Comparison of ENCODE assay signal across 14 cellular contexts in the genomic region with DNA sequence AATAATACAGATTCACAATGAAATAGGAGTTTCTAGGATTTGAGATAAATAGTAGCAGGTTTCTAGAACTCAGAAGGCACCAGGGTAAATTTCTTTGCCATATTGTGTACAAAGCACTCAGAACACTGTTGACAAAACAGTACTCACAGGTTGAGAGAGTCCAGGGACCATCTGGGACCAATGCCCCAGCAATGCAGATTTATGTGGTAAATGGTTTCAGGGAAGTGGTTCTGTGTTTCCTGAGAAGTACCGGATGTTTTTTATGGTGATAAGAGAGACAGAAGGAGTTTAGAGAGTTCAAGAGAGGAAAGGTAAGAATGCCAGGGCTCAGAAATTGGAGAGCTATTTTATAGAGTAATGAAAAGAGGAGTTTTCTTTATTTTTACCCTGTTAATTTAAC. TPM values are rescaled to one million over a fixed set of nuclear protein-coding genes. Genes with fewer than 3 reads are reported as not detected.
DNase-seq lines count a peak whose midpoint lies in the region; ATAC-seq and TF ChIP-seq lines count a peak whose summit lies in the region.
"Had no signal": no experiment of that assay in that cellular context is flagged by ENCODE, and none has a peak within 500 bp of the region (broad histone marks: within the 10 kb centered on the region; RNA-seq: fewer than 3 reads in every experiment).

No MANE protein-coding gene starts in this region.

- DNase-seq in activated CD4-positive, alpha-beta T cell treated with anti-CD3 and anti-CD28 coated beads, Interleukin-2, amount 10 ng/mL, durations not matched to agents 24 days and 14 days: peak; percentile 84
- no peak for DNase-seq in activated CD4-positive, alpha-beta T cell treated with anti-CD3 and anti-CD28 coated beads for 1 hour
- no peak for DNase-seq in activated B cell treated with CpG ODN at 0.5 μM for 24 hours
- no peak for DNase-seq in naive B cell
- DNase-seq in caudate nucleus (lab: John Stamatoyannopoulos, UW): no peak
- DNase-seq in NCI-H524 treated with DMSO at 0.1 percent for 48 hours (lab: John Stamatoyannopoulos, UW): no peak
- DNase-seq: effector CD4-positive, alpha-beta T cell; gastrocnemius medialis; NCI-H446 treated with DMSO at 0.1 percent for 48 hours had no signal

- peaks cover 9% of the 10 kb centered on the region for H3K9me3 Mint-ChIP-seq in activated CD4-positive, alpha-beta T cell treated with anti-CD3 and anti-CD28 coated beads, Interleukin-2, amount 10 ng/mL, durations not matched to agents 24 days and 14 days
- no peaks in the 10 kb centered on the region for H3K9me3 Mint-ChIP-seq in activated B cell treated with CpG ODN at 0.5 μM for 24 hours
- no peaks in the 10 kb centered on the region for H3K9me3 Mint-ChIP-seq in naive B cell

- peak overlapping the region; percentile 75 for H3K27ac Mint-ChIP-seq in activated CD4-positive, alpha-beta T cell treated with anti-CD3 and anti-CD28 coated beads, Interleukin-2, amount 10 ng/mL, durations not matched to agents 24 days and 14 days
- H3K27ac Mint-ChIP-seq in activated B cell treated with CpG ODN at 0.5 μM for 24 hours: peak overlapping the region; percentile 46
- H3K27ac Mint-ChIP-seq in naive B cell: peak overlapping the region in 5 of 6 donors; percentile 12 to 88 (median 79)

- H3K36me3 ChIP-seq in Loucy (ENCODE audit: insufficient read depth, low read length): no peaks in the 10 kb centered on the region
- H3K36me3 ChIP-seq: ascending aorta, gastrocnemius medialis had no signal

- H3K9ac ChIP-seq in Loucy (ENCODE audit: low read depth, low read length, poor library complexity, severe bottlenecking): no peak overlapping the region

- no peak overlapping the region for H3K4me3 ChIP-seq in Loucy (ENCODE audit: low read length, poor library complexity, severe bottlenecking)
- H3K4me3 ChIP-seq: ascending aorta, gastrocnemius medialis, smooth muscle cell had no signal

- peaks cover 15% of the 10 kb centered on the region for H3K4me1 ChIP-seq in Loucy (ENCODE audit: insufficient read depth, low read length, poor library complexity, severe bottlenecking)
- H3K4me1 ChIP-seq: gastrocnemius medialis had no signal

- peaks cover 53% of the 10 kb centered on the region for H3K4me1 Mint-ChIP-seq in activated CD4-positive, alpha-beta T cell treated with anti-CD3 and anti-CD28 coated beads, Interleukin-2, amount 10 ng/mL, durations not matched to agents 24 days and 14 days
- H3K4me1 Mint-ChIP-seq in activated B cell treated with CpG ODN at 0.5 μM for 24 hours: peaks cover 38% of the 10 kb centered on the region
- peaks cover 26 to 48% (median 36%) of the 10 kb centered on the region in 3 donors for H3K4me1 Mint-ChIP-seq in naive B cell

- H3K4me3 Mint-ChIP-seq in activated CD4-positive, alpha-beta T cell treated with anti-CD3 and anti-CD28 coated beads, Interleukin-2, amount 10 ng/mL, durations not matched to agents 24 days and 14 days: peak overlapping the region; percentile 58
- H3K4me3 Mint-ChIP-seq in activated B cell treated with CpG ODN at 0.5 μM for 24 hours (peak overlapping the region; percentile 5), naive B cell (peak overlapping the region; percentile 12 to 76 (median 62))

- H3K4me2 ChIP-seq in Loucy (ENCODE audit: low read depth, low read length, poor library complexity, severe bottlenecking): peak overlapping the region; percentile 37
- H3K4me2 ChIP-seq: smooth muscle cell had no signal

- intact Hi-C loops in activated CD4-positive, alpha-beta T cell treated with anti-CD3 and anti-CD28 coated beads, Interleukin-2, amount 10 ng/mL, durations not matched to agents 24 days and 14 days (cut with micrococcal nuclease): loop anchor here (2.0 to 10.0 kb wide), 2 partner anchors 14 to 236 kb away; no protein-coding TSS in a partner anchor
- intact Hi-C loops in activated B cell treated with CpG ODN at 0.5 μM for 24 hours (cut with micrococcal nuclease): loop anchor here (5.0 kb wide), 1 partner anchor 39 kb away; no protein-coding TSS in a partner anchor

- peaks cover 5% of the 10 kb centered on the region for H3K36me3 Mint-ChIP-seq in activated CD4-positive, alpha-beta T cell treated with anti-CD3 and anti-CD28 coated beads, Interleukin-2, amount 10 ng/mL, durations not matched to agents 24 days and 14 days (ENCODE audit: low read depth)
- no peaks in the 10 kb centered on the region for H3K36me3 Mint-ChIP-seq in activated B cell treated with CpG ODN at 0.5 μM for 24 hours (ENCODE audit: low read depth)
- H3K36me3 Mint-ChIP-seq in naive B cell: no peaks in the 10 kb centered on the region

- no peaks in the 10 kb centered on the region for H3K27me3 Mint-ChIP-seq in activated CD4-positive, alpha-beta T cell treated with anti-CD3 and anti-CD28 coated beads, Interleukin-2, amount 10 ng/mL, durations not matched to agents 24 days and 14 days
- H3K27me3 Mint-ChIP-seq in activated B cell treated with CpG ODN at 0.5 μM for 24 hours: no peaks in the 10 kb centered on the region
- H3K27me3 Mint-ChIP-seq in naive B cell: no peaks in the 10 kb centered on the region

- H3F3A ChIP-seq in Loucy (ENCODE audit: low read depth): no peaks in the 10 kb centered on the region

- H2AFZ ChIP-seq in Loucy (ENCODE audit: low read length): no peak overlapping the region

- POLR2A ChIA-PET in activated B cell treated with CpG ODN at 0.5 μM for 24 hours (lab: Charles Lee): interaction anchor here (1.5 to 1.9 kb wide), 4 partner anchors 10 to 29 kb away, joined by 6 to 35 read pairs (median 9); a partner anchor contains a TSS

- CTCF ChIA-PET in activated B cell treated with CpG ODN at 0.5 μM for 24 hours (lab: Charles Lee): interaction anchor here (1.1 to 1.7 kb wide), 6 partner anchors 10 to 132 kb away, joined by 4 to 19 read pairs (median 12); a partner anchor contains a TSS

- TF ChIP-seq CTCF in Loucy (conservative IDR thresholded peaks at IDR 0.05; ENCODE audit: low read length): no peak
- TF ChIP-seq CTCF in activated B cell treated with CpG ODN at 0.5 μM for 24 hours (IDR thresholded peaks at IDR 0.05): no peak

- ATAC-seq in activated B cell treated with CpG ODN at 0.5 μM for 24 hours (ENCODE audit: low read depth) (no peak), naive B cell (ENCODE audit: low read depth in 2 of 2) (peak; percentile 35 to 60), HG02885 (IDR thresholded peaks at IDR 0.05; ENCODE audit: poor library complexity, unreplicated experiment) (no peak)
- ATAC-seq: gastrocnemius medialis, Right ventricle myocardium inferior had no signal

- no peaks in the 10 kb centered on the region for H4K20me1 ChIP-seq in Loucy (ENCODE audit: insufficient read depth, low read length, poor library complexity, severe bottlenecking)

- H3K27me3 ChIP-seq in Loucy (ENCODE audit: insufficient read depth, low read length, poor library complexity, severe bottlenecking): no peaks in the 10 kb centered on the region
- H3K27me3 ChIP-seq: ascending aorta, gastrocnemius medialis had no signal

- H3K9me3 ChIP-seq in Loucy (ENCODE audit: insufficient read depth, low read depth, low read length): no peaks in the 10 kb centered on the region
- H3K9me3 ChIP-seq: ascending aorta, gastrocnemius medialis had no signal

- H3K27ac ChIP-seq in caudate nucleus (ENCODE audit: low read depth, low read length): no peak overlapping the region
- H3K27ac ChIP-seq: gastrocnemius medialis had no signal

- no peaks in the 10 kb centered on the region for H3K9me2 ChIP-seq in Loucy (replicated peaks; ENCODE audit: low read depth, low read length)

- no peaks in the 10 kb centered on the region for H3K79me2 ChIP-seq in Loucy (ENCODE audit: insufficient read depth, low read length)

RNA-seq across cellular contexts. Expression of a gene that starts 29.6 kb away (rescaled TPM):
- total RNA-seq in activated CD4-positive, alpha-beta T cell treated with anti-CD3 and anti-CD28 coated beads, Interleukin-2, amount 10 ng/mL, durations not matched to agents 24 days and 14 days: 18.8 and 19.7 TPM in 2 replicates
- total RNA-seq in activated B cell treated with CpG ODN at 0.5 μM for 24 hours: 16.0 and 16.7 TPM in 2 replicates
- polyA plus RNA-seq in naive B cell (ENCODE audit: low read depth in 6 of 6): 10 to 100 TPM; 26.0 to 57.3 (median 32.4) TPM

Comparison
In these comparisons a context has a peak if more than half of its experiments do, and no peak if none do; other contexts are left out.
1. H3K4me3 Mint-ChIP-seq: peak in every context shown above with its lines; median percentile 62 in naive B cell; 58 in activated CD4-positive, alpha-beta T cell treated with anti-CD3 and anti-CD28 coated beads, Interleukin-2, amount 10 ng/mL, durations not matched to agents 24 days and 14 days; 5 in activated B cell treated with CpG ODN at 0.5 μM for 24 hours.
2. ATAC-seq: peak in naive B cell (2 of 2); none in activated B cell treated with CpG ODN at 0.5 μM for 24 hours (single experiment) and HG02885 (single experiment).
3. Peak in every context shown above with its lines, with median percentiles within 50 percentile points of each other: H3K27ac Mint-ChIP-seq.